In the genomic region with DNA sequence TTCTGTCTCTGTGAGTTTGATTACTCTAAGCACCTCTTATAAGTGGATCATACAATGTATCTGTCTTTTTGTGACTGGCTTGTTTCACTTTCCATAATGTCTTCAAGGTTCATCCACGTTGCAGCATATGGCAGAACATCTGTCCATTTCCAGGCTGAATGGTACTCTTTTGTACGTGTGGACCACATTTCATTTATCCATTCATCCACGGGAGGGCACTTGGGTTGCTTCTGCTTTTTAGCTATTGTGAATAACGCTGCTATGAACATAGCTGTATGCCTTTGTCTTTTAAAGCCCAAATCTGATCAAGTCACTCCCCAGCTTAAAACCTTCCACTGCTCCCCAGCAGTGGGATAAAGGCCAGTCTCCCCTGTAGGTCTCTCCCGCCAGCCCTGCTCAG, we compare ENCODE assay signal across 15 cellular contexts. TPM values are rescaled to one million over a fixed set of nuclear protein-coding genes. Genes with fewer than 3 reads are reported as not detected.
A peak's percentile ranks its signal among the peaks of the same experiment; 100 is the strongest.
DNase-seq lines count a peak whose midpoint lies in the region; ATAC-seq, FAIRE-seq and TF ChIP-seq lines count a peak whose summit lies in the region.
"Had no signal": no experiment of that assay in that cellular context is flagged by ENCODE, and none has a peak within 500 bp of the region (broad histone marks: within the 10 kb centered on the region; RNA-seq: fewer than 3 reads in every experiment).

No MANE protein-coding gene starts in this region.

- peaks cover 85% of the 10 kb centered on the region for H3K4me1 ChIP-seq in keratinocyte (ENCODE audit: control insufficient read depth, extremely low read depth, insufficient read depth, low read length)

- H3K27ac ChIP-seq in keratinocyte (ENCODE audit: control insufficient read depth, insufficient read depth, low read length) = peak overlapping the region; percentile 99
- H3K27ac ChIP-seq: right atrium auricular region, WERI-Rb-1 had no signal

- peaks cover 14% of the 10 kb centered on the region for H3K9me1 ChIP-seq in keratinocyte (ENCODE audit: control insufficient read depth, extremely low read depth, insufficient read depth, low read length)

- peak overlapping the region; percentile 7 for H3K9ac ChIP-seq in keratinocyte (ENCODE audit: control insufficient read depth, extremely low read depth, insufficient read depth, low read length)

- no peak for TF ChIP-seq CTCF in keratinocyte (optimal IDR thresholded peaks at IDR 0.05 in 1 of 3, IDR thresholded peaks at IDR 0.05 in 1 of 3, conservative IDR thresholded peaks at IDR 0.05 in 1 of 3; ENCODE audit: extremely low read depth in 1 of 3, insufficient read depth in 2 of 3, low read length in 3 of 3)
- TF ChIP-seq CTCF in GM13977 (IDR thresholded peaks at IDR 0.05; ENCODE audit: extremely low read depth, insufficient read depth, missing control alignments) = no peak

- no peaks in the 10 kb centered on the region for H3K9me3 ChIP-seq in keratinocyte (ENCODE audit: control insufficient read depth, low read depth, low read length)
- H3K9me3 ChIP-seq: right atrium auricular region had no signal

- dilution Hi-C loops in keratinocyte (cut with MboI; ENCODE audit: extremely low pct_ligation_motif_present, low sequenced_read_pairs) = no loop called here

- peaks cover 24% of the 10 kb centered on the region for H4K20me1 ChIP-seq in keratinocyte (ENCODE audit: control insufficient read depth, extremely low read depth, insufficient read depth, low read length)

- H3K36me3 ChIP-seq in keratinocyte (ENCODE audit: control insufficient read depth in 2 of 2, extremely low read depth in 1 of 2, insufficient read depth in 2 of 2, low read length in 2 of 2) = peaks cover 13 to 48% of the 10 kb centered on the region in 2 experiments
- H3K36me3 ChIP-seq: right atrium auricular region, WERI-Rb-1 had no signal

- peaks cover 92% of the 10 kb centered on the region for H3K79me2 ChIP-seq in keratinocyte (ENCODE audit: control insufficient read depth, insufficient read depth, low read length)

- ATAC-seq in HG03095 (IDR thresholded peaks at IDR 0.05; ENCODE audit: unreplicated experiment) = peak; percentile 55
- ATAC-seq: naive thymus-derived CD4-positive, alpha-beta T cell had no signal

- H2AFZ ChIP-seq in keratinocyte (ENCODE audit: control insufficient read depth, low read length) = no peak overlapping the region

- H3K27me3 ChIP-seq in keratinocyte (ENCODE audit: control insufficient read depth, extremely low read depth, insufficient read depth, low read length) = no peaks in the 10 kb centered on the region
- H3K27me3 ChIP-seq: right atrium auricular region had no signal

- peak; percentile 77 for DNase-seq in DMS 273 treated with DMSO at 0.1 percent for 48 hours (lab: John Stamatoyannopoulos, UW)
- DNase-seq in RPMI7951 (ENCODE audit: low read depth) = peak; percentile 77
- no peak for DNase-seq in keratinocyte (ENCODE audit: low read depth, low spot score)
- no peak for DNase-seq in ecto neural progenitor cell (ENCODE audit: low spot score)
- no peak for DNase-seq in GM13977 (ENCODE audit: low spot score)
- DNase-seq in hepatic stellate cell (ENCODE audit: low spot score) = no peak
- no peak for DNase-seq in activated gamma-delta T cell (lab: John Stamatoyannopoulos, UW)
- DNase-seq: CD4-positive, CD25-positive, alpha-beta regulatory T cell; naive thymus-derived CD4-positive, alpha-beta T cell; NCI-H510A; stimulated activated CD4-positive, alpha-beta T cell treated with anti-CD3 and anti-CD28 coated beads, Interleukin-4, amount 100 ng/mL, for 4 hours; stimulated activated naive CD4-positive, alpha-beta T cell; WERI-Rb-1 had no signal

- H3K4me3 ChIP-seq in keratinocyte (ENCODE audit: control insufficient read depth in 2 of 3, extremely low read depth in 1 of 3, insufficient read depth in 2 of 3, low read depth in 1 of 3, low read length in 3 of 3) = no peak overlapping the region
- H3K4me3 ChIP-seq: right atrium auricular region had no signal

- no peak overlapping the region for H3K4me2 ChIP-seq in keratinocyte (ENCODE audit: control insufficient read depth, extremely low read depth, insufficient read depth, low read depth, low read length)

- in situ Hi-C loops in GM13977 (cut with MboI; ENCODE audit: low pct_unique_long_range_greater_than_20kb, low sequenced_read_pairs, unreplicated experiment) = no loop called here

- peak; percentile 71 for FAIRE-seq in keratinocyte (lab: Jason Lieb, UNC)

RNA-seq across cellular contexts. Expression of a gene that starts 31.5 kb away (rescaled TPM):
- 36.7 and 40.9 TPM in 2 replicates for total RNA-seq in RPMI7951 (2014; rRNA removed; shearing (Covaris generic))
- 109 to 159 TPM (median 120 TPM) in 3 replicates for polyA plus RNA-seq in keratinocyte
- polyA plus RNA-seq in keratinocyte (2011; ENCODE audit: low read depth) = 54.6 TPM
- 58.5 and 79.5 TPM in 2 replicates for polyA plus RNA-seq in keratinocyte (2011; cell fraction: cytosol; rRNA removed)
- polyA plus RNA-seq in keratinocyte (2011; cell fraction: nucleus; rRNA removed) = 351 and 352 TPM in 2 replicates
- 75.7 and 124 TPM in 2 replicates for polyA plus RNA-seq in keratinocyte (2012; ENCODE audit: low replicate concordance)
- 306 to 451 TPM (median 333 TPM) in 3 replicates for polyA minus RNA-seq in keratinocyte
- 216 TPM for polyA minus RNA-seq in keratinocyte (2011; cell fraction: cytosol; rRNA and poly(A)+ RNA removed)
- polyA minus RNA-seq in keratinocyte (2011; cell fraction: nucleus; rRNA and poly(A)+ RNA removed) = 624 and 980 TPM in 2 replicates
- total RNA-seq: CD4-positive, CD25-positive, alpha-beta regulatory T cell had no signal
- polyA plus RNA-seq: CD4-positive, CD25-positive, alpha-beta regulatory T cell; naive thymus-derived CD4-positive, alpha-beta T cell had no signal

Comparison
In these comparisons a context has a peak if more than half of its experiments do, and no peak if none do; other contexts are left out.
1. DNase-seq: peak in DMS 273 treated with DMSO at 0.1 percent for 48 hours (single experiment) and RPMI7951 (single experiment); none in keratinocyte (single experiment), ecto neural progenitor cell (single experiment), GM13977 (single experiment), hepatic stellate cell (single experiment) and activated gamma-delta T cell (single experiment).